In genomic region chr1:181033799-181034391, GRCh38 we compare ENCODE assay signal across 7 cellular contexts. TPM values are rescaled to one million over a fixed set of nuclear protein-coding genes. Genes with fewer than 3 reads are reported as not detected.
DNase-seq lines count a peak whose midpoint lies in the region; ATAC-seq and TF ChIP-seq lines count a peak whose summit lies in the region.

Gene MR1, plus strand, starts transcription at chr1:181033983. Its CDS starts 25 bp downstream, at chr1:181034008.

- no peaks in the 10 kb centered on the region for H3K36me3 ChIP-seq in PC-3 (ENCODE audit: low read depth, low read length)
- no peaks in the 10 kb centered on the region for H3K36me3 ChIP-seq in adrenal gland (replicated peaks in 1 of 2)
- peaks cover 0 to 5% (median 0%) of the 10 kb centered on the region in 9 donors for H3K36me3 ChIP-seq in heart right ventricle

- peak within 1 kb of the TSS; percentile 91 for H3K4me2 ChIP-seq in PC-3 (ENCODE audit: low read length)

- no peaks in the 10 kb centered on the region for H3K27me3 ChIP-seq in PC-3 (ENCODE audit: low read length)
- no peaks in the 10 kb centered on the region for H3K27me3 ChIP-seq in adrenal gland
- no peaks in the 10 kb centered on the region for H3K27me3 ChIP-seq in heart right ventricle

- CTCF ChIA-PET in PC-3 (lab: Charles Lee), result no interaction called here

- DNase-seq in ELR (ENCODE audit: low read depth), result peak; percentile 90
- DNase-seq in PC-3, result peak; percentile 81
- peak; percentile 20 to 63 (median 51) for DNase-seq in adrenal gland
- peak in 1 of 2 donors; percentile 45 for DNase-seq in heart right ventricle
- DNase-seq in renal cortical epithelial cell (ENCODE audit: low read depth), result peak; percentile 95

- no peaks in the 10 kb centered on the region for H4K20me1 ChIP-seq in PC-3 (ENCODE audit: low read length)

- peak; percentile 42 to 75 for TF ChIP-seq POLR2A in adrenal gland (IDR thresholded peaks at IDR 0.05)

- H3K9ac ChIP-seq in PC-3 (ENCODE audit: low read length), result peak within 1 kb of the TSS; percentile 50

- H3K4me1 ChIP-seq in PC-3 (ENCODE audit: insufficient read depth, low read length), result peaks cover 14% of the 10 kb centered on the region; the same call in 1 of the 2 replicates
- H3K4me1 ChIP-seq in adrenal gland (replicated peaks in 1 of 2), result peaks cover 18 to 51% of the 10 kb centered on the region in 2 donors
- peaks cover 6 to 63% (median 19%) of the 10 kb centered on the region in 9 donors for H3K4me1 ChIP-seq in heart right ventricle

- ATAC-seq in GM19395 (IDR thresholded peaks at IDR 0.05; ENCODE audit: unreplicated experiment), result peak; percentile 94
- ATAC-seq in HG03439 (IDR thresholded peaks at IDR 0.05; ENCODE audit: unreplicated experiment), result peak; percentile 96
- ATAC-seq in PC-3, result peak; percentile 94
- ATAC-seq in heart right ventricle, result peak; percentile 81 to 97 (median 94)

- no peaks in the 10 kb centered on the region for H3K9me3 ChIP-seq in PC-3 (ENCODE audit: low read length)
- H3K9me3 ChIP-seq in adrenal gland (replicated peaks in 1 of 3), result no peaks in the 10 kb centered on the region
- H3K9me3 ChIP-seq in heart right ventricle, result no peaks in the 10 kb centered on the region

- intact Hi-C loops in PC-3 (cut with micrococcal nuclease) (no loop called here), adrenal gland (cut with DNase I) (loop anchor here in 1 of 2 donors (10.0 kb wide), 1 partner anchor 111 kb away; no protein-coding TSS in a partner anchor), heart right ventricle (cut with DNase I) (loop anchor here in 3 of 10 donors (5.0 to 10.0 kb wide), 2 partner anchors 51 to 53 kb away; partner anchors contain the start of gene IER5 (in 3 of the 3))

- POLR2A ChIA-PET in PC-3 (lab: Charles Lee; ENCODE audit: unreplicated experiment), result interaction anchor here (0.5 to 1.2 kb wide), 2 partner anchors 11 to 12 kb away, joined by 3 to 4 read pairs; partner anchors contain the start of gene STX6

- H3K79me2 ChIP-seq in PC-3 (ENCODE audit: low read length), result no peaks in the 10 kb centered on the region

- peak within 1 kb of the TSS; percentile 10 for H3K27ac ChIP-seq in PC-3 (ENCODE audit: low read length)
- peak within 1 kb of the TSS; percentile 84 to 97 (median 88) for H3K27ac ChIP-seq in adrenal gland
- H3K27ac ChIP-seq in heart right ventricle, result peak within 1 kb of the TSS; percentile 75 to 99 (median 84)

- H3K4me3 ChIP-seq in PC-3 (ENCODE audit: low read length), result peak within 1 kb of the TSS; percentile 63
- peak within 1 kb of the TSS in 3 of 4 donors; percentile 23 to 58 (median 50) for H3K4me3 ChIP-seq in adrenal gland
- H3K4me3 ChIP-seq in heart right ventricle, result peak within 1 kb of the TSS in 9 of 10 donors; percentile 41 to 68 (median 50)

- TSS peak; percentile 82 for BruUV-seq in PC-3 (replicated peaks; lab: Mats Ljungman, UMichigan)

- 1 to 5% (median 4%) methylated on average over 9 of the region's 9 CpGs for WGBS in adrenal gland, 4 donors
- 17 to 34% methylated on average over 9 of the region's 9 CpGs for WGBS in heart right ventricle, 2 donors

- peak within 1 kb of the TSS; percentile 74 for H2AFZ ChIP-seq in PC-3 (ENCODE audit: low read length)

- H3F3A ChIP-seq in PC-3 (ENCODE audit: low read length, unreplicated experiment), result no peaks in the 10 kb centered on the region

- H3K9me2 ChIP-seq in PC-3 (replicated peaks; ENCODE audit: low read length), result no peaks in the 10 kb centered on the region

- no peak for TF ChIP-seq CTCF in PC-3 (conservative IDR thresholded peaks at IDR 0.05; ENCODE audit: low read depth, low read length)
- no peak for TF ChIP-seq CTCF in adrenal gland (IDR thresholded peaks at IDR 0.05)
- no peak for TF ChIP-seq CTCF in heart right ventricle (IDR thresholded peaks at IDR 0.05)

RNA-seq across cellular contexts. Expression of gene MR1, which starts in this region (rescaled TPM):
- total RNA-seq in PC-3 (2014; rRNA removed), result 3.4 and 4.4 TPM in 2 replicates
- total RNA-seq in adrenal gland, result 10 to 100 TPM; 15.0 to 36.1 (median 29.3) TPM
- 10 to 100 TPM in 1 of 3 donors, 1 to 10 TPM in 2; 3.9 to 26.4 (median 4.9) TPM for polyA plus RNA-seq in adrenal gland
- total RNA-seq in heart right ventricle, result 1 to 10 TPM; 1.8 to 8.2 (median 3.2) TPM
- polyA plus RNA-seq in heart right ventricle, result 1 to 10 TPM in 1 of 2 donors, under 1 TPM in 1; 0.88 to 2.1 TPM
- 27.4 and 28.7 TPM in 2 replicates for total RNA-seq in renal cortical epithelial cell

Comparison
In these comparisons a context has a peak if more than half of its experiments do, and no peak if none do; other contexts are left out.
1. H3K27ac ChIP-seq: peak in every context shown above with its lines; median percentile 88 in adrenal gland; 84 in heart right ventricle; 10 in PC-3.